ENCODE assay signal across 8 cellular contexts in the genomic region with DNA sequence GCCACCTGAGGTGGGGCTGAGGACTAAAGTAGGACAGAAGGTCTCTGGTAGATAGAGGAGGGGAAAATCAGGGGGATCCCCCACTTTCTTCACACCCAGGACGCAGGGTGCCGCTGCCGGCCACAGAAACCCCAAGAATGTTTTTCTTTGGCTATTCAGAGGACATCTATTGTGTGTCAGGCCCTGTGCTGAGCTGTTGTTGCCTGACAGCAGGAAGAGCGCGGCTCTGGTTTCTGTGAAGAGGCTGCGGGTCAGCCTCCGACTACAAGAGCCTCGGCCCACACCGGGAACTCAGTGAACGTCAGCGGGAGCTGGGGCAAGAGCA. TPM values are rescaled to one million over a fixed set of nuclear protein-coding genes. Genes with fewer than 3 reads are reported as not detected.
A peak's percentile ranks its signal among the peaks of the same experiment; 100 is the strongest.
DNase-seq lines count a peak whose midpoint lies in the region; ATAC-seq, FAIRE-seq and TF ChIP-seq lines count a peak whose summit lies in the region.

No MANE protein-coding gene starts in this region.

- peak; percentile 37 for ATAC-seq in HG02973 (IDR thresholded peaks at IDR 0.05; ENCODE audit: unreplicated experiment)
- peak; percentile 1 for ATAC-seq in lung (ENCODE audit: insufficient read depth, low FRiP score)
- peak; percentile 64 to 72 for ATAC-seq in stimulated activated naive B cell treated with anti-CD40 and anti-IgM and Interleukin-4, amounts not matched to agents 10 μg/mL and 1 μg/mL and 100 μg/mL, for 72 hours (replicated peaks)

- H3K27me3 Mint-ChIP-seq in stimulated activated naive B cell treated with anti-CD40 and anti-IgM and Interleukin-4, amounts not matched to agents 10 μg/mL and 1 μg/mL and 100 μg/mL, for 72 hours, result no peaks in the 10 kb centered on the region

- WGBS in lung, 2 donors, result 0 to 1% methylated on average over 11 of the region's 11 CpGs

- H3K4me1 Mint-ChIP-seq in stimulated activated naive B cell treated with anti-CD40 and anti-IgM and Interleukin-4, amounts not matched to agents 10 μg/mL and 1 μg/mL and 100 μg/mL, for 72 hours, result peaks cover 44 to 73% of the 10 kb centered on the region in 2 donors

- peak overlapping the region; percentile 98 for H3K27ac ChIP-seq in SU-DHL-6 (ENCODE audit: low read depth, low read length)
- peak overlapping the region; percentile 96 to 97 for H3K27ac ChIP-seq in lung (ENCODE audit: low read depth in 1 of 2, low read length in 1 of 2)

- H3K36me3 ChIP-seq in SU-DHL-6 (ENCODE audit: low read length), result no peaks in the 10 kb centered on the region
- H3K36me3 ChIP-seq in bronchial epithelial cell (ENCODE audit: control insufficient read depth, insufficient read depth, low read length), result no peaks in the 10 kb centered on the region
- peaks cover 0 to 2% of the 10 kb centered on the region in 2 donors for H3K36me3 ChIP-seq in lung (ENCODE audit: control insufficient read depth in 2 of 2, insufficient read depth in 2 of 2, low read length in 2 of 2)

- peak; percentile 47 to 54 for DNase-seq in activated CD8-positive, alpha-beta memory T cell treated with anti-CD3 and anti-CD28 coated beads for 4 hours (ENCODE audit: low read depth in 2 of 2)
- no peak for DNase-seq in activated CD8-positive, alpha-beta memory T cell treated with anti-CD3 and anti-CD28 coated beads, Interleukin-2, amount 50 U/mL, for 48 hours
- peak; percentile 51 for DNase-seq in bronchial epithelial cell (ENCODE audit: low read depth)
- peak; percentile 32 for DNase-seq in lung (ENCODE audit: low spot score)
- peak; percentile 75 for DNase-seq in stimulated activated naive B cell treated with anti-CD40 and anti-IgM and Interleukin-4, amounts not matched to agents 10 μg/mL and 1 μg/mL and 100 μg/mL, for 72 hours
- no peak for DNase-seq in COR-L47 (lab: John Stamatoyannopoulos, UW)

- H3K4me3 ChIP-seq in SU-DHL-6 (ENCODE audit: insufficient read depth, low read length, poor library complexity, severe bottlenecking) (peak overlapping the region; percentile 85), bronchial epithelial cell (ENCODE audit: low read depth, low read length) (peak overlapping the region; percentile 62), lung (peak overlapping the region; percentile 66)

- peak overlapping the region; percentile 68 for H2AFZ ChIP-seq in SU-DHL-6 (ENCODE audit: low read depth, low read length, severe bottlenecking)

- H3K79me2 ChIP-seq in SU-DHL-6 (ENCODE audit: insufficient read depth, low read length), result no peaks in the 10 kb centered on the region; the same call in 1 of the 2 replicates

- peak overlapping the region; percentile 93 to 96 for H3K4me3 Mint-ChIP-seq in stimulated activated naive B cell treated with anti-CD40 and anti-IgM and Interleukin-4, amounts not matched to agents 10 μg/mL and 1 μg/mL and 100 μg/mL, for 72 hours

- TF ChIP-seq CTCF in SU-DHL-6 (IDR thresholded peaks at IDR 0.05; ENCODE audit: insufficient read depth, low read length, poor library complexity, severe bottlenecking), result no peak
- TF ChIP-seq CTCF in bronchial epithelial cell (IDR thresholded peaks at IDR 0.05; ENCODE audit: insufficient read depth, low read length, severe bottlenecking), result no peak
- TF ChIP-seq CTCF in lung (IDR thresholded peaks at IDR 0.05; ENCODE audit: control extremely low read depth, extremely low read depth), result no peak

- no peaks in the 10 kb centered on the region for H4K20me1 ChIP-seq in SU-DHL-6 (ENCODE audit: low read depth, low read length)

- H3K9me2 ChIP-seq in SU-DHL-6 (replicated peaks; ENCODE audit: insufficient read depth, low read length), result no peaks in the 10 kb centered on the region

- H3F3A ChIP-seq in SU-DHL-6 (ENCODE audit: insufficient read depth), result peaks cover 71% of the 10 kb centered on the region

- peaks cover 9 to 16% of the 10 kb centered on the region in 2 donors for H3K36me3 Mint-ChIP-seq in stimulated activated naive B cell treated with anti-CD40 and anti-IgM and Interleukin-4, amounts not matched to agents 10 μg/mL and 1 μg/mL and 100 μg/mL, for 72 hours

- H3K9me3 Mint-ChIP-seq in stimulated activated naive B cell treated with anti-CD40 and anti-IgM and Interleukin-4, amounts not matched to agents 10 μg/mL and 1 μg/mL and 100 μg/mL, for 72 hours, result no peaks in the 10 kb centered on the region

- H3K4me2 ChIP-seq in SU-DHL-6 (ENCODE audit: low read depth, low read length, poor library complexity, severe bottlenecking), result peak overlapping the region; percentile 89

- H3K27ac Mint-ChIP-seq in stimulated activated naive B cell treated with anti-CD40 and anti-IgM and Interleukin-4, amounts not matched to agents 10 μg/mL and 1 μg/mL and 100 μg/mL, for 72 hours, result peak overlapping the region; percentile 99

- H3K9ac ChIP-seq in SU-DHL-6 (ENCODE audit: low read length), result peak overlapping the region; percentile 97

- H3K4me1 ChIP-seq in lung (ENCODE audit: control insufficient read depth in 2 of 2, insufficient read depth in 2 of 2, low read length in 2 of 2), result peaks cover 16 to 40% of the 10 kb centered on the region in 2 donors

- no peak for FAIRE-seq in bronchial epithelial cell (lab: Jason Lieb, UNC)

- no peaks in the 10 kb centered on the region for H3K9me3 ChIP-seq in SU-DHL-6 (ENCODE audit: insufficient read depth, low read length)
- no peaks in the 10 kb centered on the region for H3K9me3 ChIP-seq in lung (ENCODE audit: control insufficient read depth in 2 of 2, insufficient read depth in 1 of 2, low read length in 1 of 2)

- H3K27me3 ChIP-seq in SU-DHL-6 (ENCODE audit: low read length), result no peaks in the 10 kb centered on the region
- no peaks in the 10 kb centered on the region for H3K27me3 ChIP-seq in bronchial epithelial cell (ENCODE audit: control insufficient read depth, insufficient read depth, low read length)
- no peaks in the 10 kb centered on the region for H3K27me3 ChIP-seq in lung (ENCODE audit: control insufficient read depth, insufficient read depth)

RNA-seq across cellular contexts. Expression of a gene that starts 0.4 kb away (rescaled TPM):
- 14.2 and 20.2 TPM in 2 replicates for total RNA-seq in bronchial epithelial cell
- total RNA-seq in lung, result 10 to 100 TPM; 14.3 TPM
- polyA plus RNA-seq in lung, result 10 to 100 TPM in 1 of 2 donors, 1 to 10 TPM in 1; 6.8 to 11.8 TPM

RNA-seq across cellular contexts. Expression of a gene that starts 39.1 kb away (rescaled TPM):
- total RNA-seq in bronchial epithelial cell, result 5.0 and 6.1 TPM in 2 replicates
- 10 to 100 TPM; 11.6 to 23.6 TPM for total RNA-seq in lung
- 10 to 100 TPM; 13.0 to 39.1 TPM for polyA plus RNA-seq in lung

Comparison
In these comparisons a context has a peak if more than half of its experiments do, and no peak if none do; other contexts are left out.
1. DNase-seq: peak in activated CD8-positive, alpha-beta memory T cell treated with anti-CD3 and anti-CD28 coated beads for 4 hours (2 of 2), bronchial epithelial cell (single experiment), lung (single experiment) and stimulated activated naive B cell treated with anti-CD40 and anti-IgM and Interleukin-4, amounts not matched to agents 10 μg/mL and 1 μg/mL and 100 μg/mL, for 72 hours (single experiment); none in activated CD8-positive, alpha-beta memory T cell treated with anti-CD3 and anti-CD28 coated beads, Interleukin-2, amount 50 U/mL, for 48 hours (single experiment) and COR-L47 (single experiment).
2. ATAC-seq: peak in every context shown above with its lines; median percentile 68 in stimulated activated naive B cell treated with anti-CD40 and anti-IgM and Interleukin-4, amounts not matched to agents 10 μg/mL and 1 μg/mL and 100 μg/mL, for 72 hours; 37 in HG02973; 1 in lung.
3. Peak in every context shown above with its lines, with median percentiles within 50 percentile points of each other: H3K4me3 ChIP-seq.